15 cellular contexts compared by ENCODE assay signal in the genomic region with DNA sequence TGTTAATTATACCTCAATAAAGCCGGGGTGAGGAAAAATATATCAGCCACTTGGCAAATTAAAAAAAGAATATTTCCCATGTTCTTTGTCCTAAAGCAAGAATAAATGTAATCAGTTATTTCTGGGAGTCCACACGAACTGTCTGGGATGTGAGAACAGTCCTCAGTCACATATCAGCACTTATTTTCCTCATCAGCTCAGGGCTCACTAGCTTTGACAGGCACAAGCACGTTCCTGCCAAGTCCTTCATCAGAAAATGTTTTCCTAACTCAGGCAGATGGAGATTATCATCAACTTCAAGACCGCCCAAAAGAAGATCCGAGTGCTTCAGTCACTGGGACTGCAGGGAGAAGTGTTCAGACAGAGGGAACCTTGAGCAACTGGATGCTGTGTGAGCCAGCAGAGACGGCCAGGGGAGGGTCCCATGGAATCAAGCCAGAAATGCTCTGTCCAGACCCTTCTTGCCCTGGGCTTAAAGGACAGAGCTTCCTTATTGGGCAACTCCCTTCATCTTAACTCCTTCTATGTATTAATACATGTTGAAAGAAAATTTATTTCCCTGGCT.
DNase-seq lines count a peak whose midpoint lies in the region; ATAC-seq, FAIRE-seq and TF ChIP-seq lines count a peak whose summit lies in the region.
"Had no signal": no experiment of that assay in that cellular context is flagged by ENCODE, and none has a peak within 500 bp of the region (broad histone marks: within the 10 kb centered on the region; RNA-seq: fewer than 3 reads in every experiment).

No MANE protein-coding gene starts in this region.

- no peak overlapping the region for H2AFZ ChIP-seq in SK-N-SH (ENCODE audit: low read depth)
- peak overlapping the region; percentile 37 for H2AFZ ChIP-seq in neural progenitor cell (replicated peaks)

- H3K79me2 ChIP-seq in SK-N-SH (ENCODE audit: insufficient read depth) (no peaks in the 10 kb centered on the region), neural progenitor cell (ENCODE audit: low read depth) (no peaks in the 10 kb centered on the region)

- H3K9me3 ChIP-seq in SK-N-SH: no peaks in the 10 kb centered on the region
- no peaks in the 10 kb centered on the region for H3K9me3 ChIP-seq in adipocyte (ENCODE audit: control insufficient read depth, low read length)
- H3K9me3 ChIP-seq in neural progenitor cell (ENCODE audit: low read depth): no peaks in the 10 kb centered on the region
- H3K9me3 ChIP-seq: A549, BE2C had no signal

- H3K9me3 Mint-ChIP-seq in neural progenitor cell: no peaks in the 10 kb centered on the region

- no peak for TF ChIP-seq POLR2A in GM12892 (IDR thresholded peaks at IDR 0.05; ENCODE audit: low read depth, low read length)

- no peaks in the 10 kb centered on the region for H3K36me3 ChIP-seq in SK-N-SH (replicated peaks in 1 of 2; ENCODE audit: control insufficient read depth in 1 of 2, insufficient read depth in 2 of 2, low read length in 1 of 2)
- H3K36me3 ChIP-seq in adipocyte (ENCODE audit: control insufficient read depth, insufficient read depth, low read length, severe bottlenecking): no peaks in the 10 kb centered on the region
- H3K36me3 ChIP-seq in neural progenitor cell: no peaks in the 10 kb centered on the region
- H3K36me3 ChIP-seq: BE2C had no signal

- H3K4me1 ChIP-seq in SK-N-SH (ENCODE audit: control insufficient read depth in 1 of 2, insufficient read depth in 2 of 2, low read depth in 1 of 2, low read length in 1 of 2): peaks cover 0 to 6% of the 10 kb centered on the region in 2 experiments; a peak in 2 of 4 replicates
- no peaks in the 10 kb centered on the region for H3K4me1 ChIP-seq in adipocyte (ENCODE audit: control insufficient read depth, insufficient read depth, low read length)
- peaks cover 8% of the 10 kb centered on the region for H3K4me1 ChIP-seq in neural progenitor cell
- H3K4me1 ChIP-seq: BE2C had no signal

- no peak for TF ChIP-seq RAD21 in SK-N-SH (IDR thresholded peaks at IDR 0.05; ENCODE audit: low read length)

- POLR2A ChIA-PET in SK-N-SH (lab: Yijun Ruan, JAX): no interaction called here

- no peaks in the 10 kb centered on the region for H3K9me2 ChIP-seq in SK-N-SH

- no peaks in the 10 kb centered on the region for H4K20me1 ChIP-seq in SK-N-SH (ENCODE audit: insufficient read depth)
- H4K20me1 ChIP-seq in neural progenitor cell (ENCODE audit: low read depth): no peaks in the 10 kb centered on the region

- H3K36me3 Mint-ChIP-seq in neural progenitor cell: no peaks in the 10 kb centered on the region
- H3K36me3 Mint-ChIP-seq: CD4-positive, alpha-beta memory T cell; IgD-negative memory B cell had no signal

- no peak overlapping the region for H3K9ac ChIP-seq in SK-N-SH
- H3K9ac ChIP-seq in adipocyte (ENCODE audit: low read length): no peak overlapping the region
- H3K9ac ChIP-seq in neural progenitor cell: no peak overlapping the region

- H3K4me3 ChIP-seq in SK-N-SH (ENCODE audit: low read depth in 2 of 2, low read length in 1 of 2) (no peak overlapping the region), adipocyte (ENCODE audit: low read length) (no peak overlapping the region), neural progenitor cell (no peak overlapping the region)
- H3K4me3 ChIP-seq: A549, GM12878 had no signal

- no peaks in the 10 kb centered on the region for H3K27me3 ChIP-seq in SK-N-SH (ENCODE audit: insufficient read depth)
- H3K27me3 ChIP-seq in adipocyte (replicated peaks; ENCODE audit: control insufficient read depth, insufficient read depth, low read length): no peaks in the 10 kb centered on the region
- H3K27me3 ChIP-seq in neural progenitor cell: no peaks in the 10 kb centered on the region
- H3K27me3 ChIP-seq: BE2C had no signal

- intact Hi-C loops in left ventricle myocardium superior (cut with micrococcal nuclease): loop anchor here (5.0 kb wide), 1 partner anchor 148 kb away; no protein-coding TSS in a partner anchor

- TF ChIP-seq CTCF in SK-N-SH (IDR thresholded peaks at IDR 0.05) (no peak), neural progenitor cell (IDR thresholded peaks at IDR 0.05) (no peak)

- ATAC-seq in left ventricle myocardium superior (peak; percentile 84), GM18498 (IDR thresholded peaks at IDR 0.05; ENCODE audit: unreplicated experiment) (no peak)
- ATAC-seq: A549, GM12878 had no signal

- 65% methylated on average over 6 of the region's 6 CpGs for WGBS in SK-N-SH (ENCODE audit: low lambda C conversion rate)

- TF ChIP-seq EP300 in SK-N-SH (IDR thresholded peaks at IDR 0.05; ENCODE audit: borderline replicate concordance in 1 of 2, low read depth in 1 of 2, low read length in 1 of 2): no peak

- CTCF ChIA-PET in SK-N-SH (lab: Yijun Ruan, JAX): interaction anchor here (0.6 kb wide), 1 partner anchor 14 kb away, joined by 3 read pairs; no protein-coding TSS in a partner anchor

- H3K4me3 Mint-ChIP-seq in neural progenitor cell: no peak overlapping the region
- H3K4me3 Mint-ChIP-seq: CD4-positive, alpha-beta memory T cell; IgD-negative memory B cell had no signal

- H3K4me2 ChIP-seq in SK-N-SH (no peak overlapping the region), neural progenitor cell (no peak overlapping the region)
- H3K4me2 ChIP-seq: A549 had no signal

- no peak for FAIRE-seq in GM12892 (lab: Jason Lieb, UNC)
- FAIRE-seq: A549, GM12878 had no signal

- H3K27ac ChIP-seq in SK-N-SH (ENCODE audit: low read depth in 2 of 2, low read length in 1 of 2) (peak overlapping the region in 1 of 2 experiments; percentile 53; a peak in 1 of 4 replicates), neural progenitor cell (no peak overlapping the region)
- H3K27ac ChIP-seq: C4-2B had no signal

- H3K27ac Mint-ChIP-seq in neural progenitor cell: no peak overlapping the region

- peaks cover 4% of the 10 kb centered on the region for H3K4me1 Mint-ChIP-seq in neural progenitor cell
- H3K4me1 Mint-ChIP-seq: CD4-positive, alpha-beta memory T cell; IgD-negative memory B cell had no signal

- peaks cover 2% of the 10 kb centered on the region for H3K27me3 Mint-ChIP-seq in neural progenitor cell (ENCODE audit: insufficient read depth, low read depth)

- DNase-seq in SK-N-SH: no peak
- DNase-seq in adipocyte (ENCODE audit: low read depth): peak; percentile 39
- DNase-seq in left ventricle myocardium superior: no peak
- no peak for DNase-seq in neural progenitor cell (ENCODE audit: low spot score)
- DNase-seq in GM12892 (ENCODE audit: insufficient read length): no peak
- no peak for DNase-seq in activated naive CD4-positive, alpha-beta T cell (lab: John Stamatoyannopoulos, UW)
- DNase-seq: BE2C; CD4-positive, alpha-beta memory T cell; DMS79; H7 had no signal

- no peaks in the 10 kb centered on the region for H3F3A ChIP-seq in SK-N-SH (replicated peaks; ENCODE audit: insufficient read depth)
- H3F3A ChIP-seq in neural progenitor cell (ENCODE audit: low read depth): no peaks in the 10 kb centered on the region

TF ChIP-seq in SK-N-SH, 30 proteins besides CTCF, POLR2A, EP300 and RAD21:
- TF ChIP-seq FOXJ3 (CRISPR knock-in tag; IDR thresholded peaks at IDR 0.05) (no peak), GATA2 (CRISPR knock-in tag; IDR thresholded peaks at IDR 0.05) (0 out of 2 replicates have a peak, but pooled peaks have one; percentile 5)
